8 cellular contexts compared by ENCODE assay signal in genomic region chr2:61538179-61538919, GRCh38. TPM values are rescaled to one million over a fixed set of nuclear protein-coding genes. Genes with fewer than 3 reads are reported as not detected.
DNase-seq lines count a peak whose midpoint lies in the region; ATAC-seq and TF ChIP-seq lines count a peak whose summit lies in the region.

Gene XPO1, minus strand, starts transcription at chr2:61538356. Its CDS starts 4,459 bp downstream, at chr2:61533897.

- TF ChIP-seq EP300 in tibial nerve (IDR thresholded peaks at IDR 0.05): peak; percentile 88 to 99

- H3K9me3 ChIP-seq in parathyroid adenoma (ENCODE audit: control insufficient read depth, low read length): no peaks in the 10 kb centered on the region
- no peaks in the 10 kb centered on the region for H3K9me3 ChIP-seq in tibial nerve

- TF ChIP-seq CTCF in GM12865 (IDR thresholded peaks at IDR 0.05; ENCODE audit: insufficient read depth, low read depth, low read length, missing control alignments) (no peak), parathyroid adenoma (IDR thresholded peaks at IDR 0.05) (peak; percentile 15), tibial nerve (IDR thresholded peaks at IDR 0.05) (peak in 2 of 5 experiments; percentile 26 to 33)

- H3K4me1 ChIP-seq in parathyroid adenoma (peaks cover 3% of the 10 kb centered on the region), tibial nerve (peaks cover 5 to 28% (median 18%) of the 10 kb centered on the region in 4 donors)

- H3K36me3 Mint-ChIP-seq in activated naive CD8-positive, alpha-beta T cell treated with anti-CD3 and anti-CD28 coated beads, Interleukin-2, amount 50 U/mL, for 24 hours (ENCODE audit: low read depth): peaks cover 31% of the 10 kb centered on the region

- H3K4me2 ChIP-seq in parathyroid adenoma (ENCODE audit: low read length): peak within 1 kb of the TSS; percentile 87

- peaks cover 5% of the 10 kb centered on the region for H3K27me3 Mint-ChIP-seq in activated naive CD8-positive, alpha-beta T cell treated with anti-CD3 and anti-CD28 coated beads, Interleukin-2, amount 50 U/mL, for 24 hours

- peaks cover 43% of the 10 kb centered on the region for H3K4me1 Mint-ChIP-seq in activated naive CD8-positive, alpha-beta T cell treated with anti-CD3 and anti-CD28 coated beads, Interleukin-2, amount 50 U/mL, for 24 hours

- peak; percentile 83 for ATAC-seq in HG02763 (IDR thresholded peaks at IDR 0.05; ENCODE audit: unreplicated experiment)
- peak; percentile 83 for ATAC-seq in activated naive CD8-positive, alpha-beta T cell treated with anti-CD3 and anti-CD28 coated beads, Interleukin-2, amount 50 U/mL, for 24 hours
- ATAC-seq in Right ventricle myocardium superior (ENCODE audit: poor library complexity): peak; percentile 94

- H3K36me3 ChIP-seq in parathyroid adenoma (ENCODE audit: control insufficient read depth, insufficient read depth, low read length): no peaks in the 10 kb centered on the region
- H3K36me3 ChIP-seq in tibial nerve: no peaks in the 10 kb centered on the region

- no peaks in the 10 kb centered on the region for H3K27me3 ChIP-seq in parathyroid adenoma (ENCODE audit: control insufficient read depth, insufficient read depth, low read length)
- H3K27me3 ChIP-seq in tibial nerve: no peaks in the 10 kb centered on the region

- no peaks in the 10 kb centered on the region for H3K9me3 Mint-ChIP-seq in activated naive CD8-positive, alpha-beta T cell treated with anti-CD3 and anti-CD28 coated beads, Interleukin-2, amount 50 U/mL, for 24 hours

- intact Hi-C loops in Right ventricle myocardium superior (cut with DNase I): loop anchor here (10.0 kb wide), 1 partner anchor 156 kb away; no protein-coding TSS in a partner anchor

- peak within 1 kb of the TSS; percentile 97 for H3K27ac ChIP-seq in parathyroid adenoma
- peak within 1 kb of the TSS; percentile 95 to 99 (median 98) for H3K27ac ChIP-seq in tibial nerve

- H3K79me2 ChIP-seq in parathyroid adenoma: peaks cover 15% of the 10 kb centered on the region

- H3K9ac ChIP-seq in parathyroid adenoma: peak within 1 kb of the TSS; percentile 38

- DNase-seq in GM12865 (ENCODE audit: low read depth) (peak; percentile 100), NCI-H1417 treated with DMSO at 0.1 percent for 48 hours (lab: John Stamatoyannopoulos, UW) (peak; percentile 100), SW480 (ENCODE audit: low spot score) (peak; percentile 99), Right ventricle myocardium superior (peak; percentile 100), tibial nerve (ENCODE audit: low spot score in 2 of 2) (peak; percentile 99)
- DNase-seq in activated naive CD8-positive, alpha-beta T cell treated with anti-CD3 and anti-CD28 coated beads, Interleukin-2, amount 50 U/mL, for 24 hours: peak; percentile 99

- H3K4me3 Mint-ChIP-seq in activated naive CD8-positive, alpha-beta T cell treated with anti-CD3 and anti-CD28 coated beads, Interleukin-2, amount 50 U/mL, for 24 hours: peak within 1 kb of the TSS; percentile 100

- peak within 1 kb of the TSS; percentile 80 for H3K4me3 ChIP-seq in GM12865 (ENCODE audit: low read depth, low read length)
- peak within 1 kb of the TSS; percentile 89 for H3K4me3 ChIP-seq in parathyroid adenoma (ENCODE audit: low read depth, low read length)
- peak within 1 kb of the TSS; percentile 58 to 87 (median 79) for H3K4me3 ChIP-seq in tibial nerve

- peak; percentile 99 for TF ChIP-seq POLR2A in tibial nerve (IDR thresholded peaks at IDR 0.05)

- WGBS in tibial nerve, 2 donors: 0 to 1% methylated on average over 64 of the region's 65 CpGs

- H2AFZ ChIP-seq in parathyroid adenoma: peak within 1 kb of the TSS; percentile 83

- peak within 1 kb of the TSS; percentile 100 for H3K27ac Mint-ChIP-seq in activated naive CD8-positive, alpha-beta T cell treated with anti-CD3 and anti-CD28 coated beads, Interleukin-2, amount 50 U/mL, for 24 hours

RNA-seq across cellular contexts. Expression of gene XPO1, which starts in this region (rescaled TPM):
- 57.2 TPM for total RNA-seq in Right ventricle myocardium superior
- total RNA-seq in tibial nerve: 100 to 1,000 TPM; 100 to 151 (median 112) TPM

Comparison
In these comparisons a context has a peak if more than half of its experiments do, and no peak if none do; other contexts are left out.
1. Peak in every context shown above with its lines: DNase-seq, ATAC-seq, H3K4me3 ChIP-seq and H3K27ac ChIP-seq.